Comparison of ENCODE assay signal across 24 cellular contexts in genomic region chr1:24212376-24212775, GRCh38. TPM values are rescaled to one million over a fixed set of nuclear protein-coding genes. Genes with fewer than 3 reads are reported as not detected.
"Had no signal": no experiment of that assay in that cellular context is flagged by ENCODE, and none has a peak within 500 bp of the region (broad histone marks: within the 10 kb centered on the region; RNA-seq: fewer than 3 reads in every experiment).

No MANE protein-coding gene starts in this region.

- H3K9me3 ChIP-seq: colonic mucosa, left ventricle myocardium inferior, lower lobe of right lung, neutrophil, psoas muscle, right lobe of liver, testis had no signal

- H3K4me3 ChIP-seq: colonic mucosa, hepatocyte, left ventricle myocardium inferior, lower lobe of right lung, psoas muscle, right lobe of liver, testis, tibial nerve had no signal

- ATAC-seq: foreskin keratinocyte; left cardiac atrium; lower lobe of right lung; psoas muscle; right lobe of liver; stimulated activated effector memory CD8-positive, alpha-beta T cell treated with anti-CD3 and anti-CD28 coated beads, Interleukin-12 subunit alpha, Interleukin-12 subunit beta, amount 100 ng/mL, for 72 hours had no signal

- H3K27me3 ChIP-seq: right lobe of liver, testis had no signal

- DNase-seq: colonic mucosa; dermis blood vessel endothelial cell; endodermal cell; erythroblast; foreskin keratinocyte; kidney; left cardiac atrium; left ventricle myocardium inferior; lower lobe of right lung; mesenchymal stem cell; midbrain; nephron progenitor cell; psoas muscle; retina; right lobe of liver; stimulated activated CD4-positive, alpha-beta T cell treated with anti-CD3 and anti-CD28 coated beads, Interleukin-4, amount 100 ng/mL, for 1 hour; stimulated activated CD8-positive, alpha-beta memory T cell treated with anti-CD3 and anti-CD28 coated beads, Interleukin-4, amount 100 ng/mL, for 48 hours; testis had no signal

- H3K4me2 ChIP-seq: hepatocyte had no signal

- H2AFZ ChIP-seq: hepatocyte had no signal

- H3K27ac ChIP-seq: colonic mucosa, foreskin keratinocyte, hepatocyte, left ventricle myocardium inferior, lower lobe of right lung, neutrophil, psoas muscle, right lobe of liver, testis, tibial nerve had no signal

- H3K36me3 ChIP-seq: colonic mucosa, left ventricle myocardium inferior, lower lobe of right lung, neutrophil, right lobe of liver, tibial nerve had no signal

- FAIRE-seq: endothelial cell of umbilical vein, kidney had no signal

- H3K4me1 ChIP-seq: colonic mucosa, foreskin keratinocyte, left ventricle myocardium inferior, psoas muscle, right lobe of liver, testis had no signal

RNA-seq across cellular contexts. Expression of gene IFNLR1, which starts 25.3 kb away (rescaled TPM):
- total RNA-seq: endothelial cell of umbilical vein, osteoblast had no signal
